In the genomic region with DNA sequence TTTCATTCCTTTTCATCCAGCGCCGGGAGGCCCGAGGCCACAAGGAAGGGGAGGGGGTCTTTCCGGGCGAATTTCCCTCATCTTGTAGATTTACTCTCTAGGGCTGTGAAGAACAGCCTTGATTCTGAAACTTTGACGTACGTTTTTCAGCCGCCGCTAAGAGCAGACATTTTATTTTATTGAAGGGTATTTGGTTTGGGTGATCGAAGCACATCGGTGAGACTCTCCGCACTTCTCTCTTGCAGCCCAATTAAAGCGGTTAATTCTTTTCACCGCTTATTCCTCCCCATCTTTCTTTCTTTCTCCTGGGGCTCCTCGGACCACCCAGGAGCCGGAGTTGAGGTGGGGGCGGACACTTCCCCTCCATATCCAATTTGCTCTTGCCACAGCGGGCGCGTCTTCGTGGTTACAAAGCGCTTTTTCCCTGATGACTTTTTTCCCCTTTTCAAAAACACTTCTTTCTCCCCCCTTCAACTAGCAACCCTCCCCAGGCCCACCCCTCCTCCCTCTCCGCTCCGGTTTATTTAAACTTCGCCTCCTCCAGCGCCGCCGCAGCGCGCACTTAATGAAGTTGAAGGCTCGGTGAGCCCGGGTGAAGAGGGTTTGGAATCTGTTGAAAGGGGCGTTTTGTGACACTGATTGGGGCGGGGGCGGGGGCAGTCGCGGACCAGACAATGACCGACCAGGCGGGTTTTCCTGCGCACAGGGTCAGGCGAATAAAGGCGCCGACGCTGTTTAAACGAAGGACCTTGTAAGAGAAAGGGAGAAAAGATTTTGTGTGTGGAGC, we compare ENCODE assay signal across 15 cellular contexts. TPM values are rescaled to one million over a fixed set of nuclear protein-coding genes. Genes with fewer than 3 reads are reported as not detected.
DNase-seq lines count a peak whose midpoint lies in the region; ATAC-seq and TF ChIP-seq lines count a peak whose summit lies in the region.
"Had no signal": no experiment of that assay in that cellular context is flagged by ENCODE, and none has a peak within 500 bp of the region (broad histone marks: within the 10 kb centered on the region; RNA-seq: fewer than 3 reads in every experiment).

No MANE protein-coding gene starts in this region.

- peaks cover 0 to 23% (median 10%) of the 10 kb centered on the region in 3 donors for H3K27me3 Mint-ChIP-seq in naive B cell

- TF ChIP-seq CTCF in left ventricle myocardium inferior (IDR thresholded peaks at IDR 0.05; ENCODE audit: borderline replicate concordance) (no peak), choroid plexus epithelial cell (conservative IDR thresholded peaks at IDR 0.05; ENCODE audit: low read depth, low read length) (no peak)

- no peak for ATAC-seq in right cardiac atrium
- ATAC-seq in naive B cell (ENCODE audit: low read depth in 2 of 2), result no peak
- ATAC-seq in HG03520 (IDR thresholded peaks at IDR 0.05; ENCODE audit: unreplicated experiment), result no peak
- no peak for ATAC-seq in activated CD4-positive, CD25-positive, alpha-beta regulatory T cell treated with anti-CD3 and anti-CD28 coated beads, Interleukin-2, amount 50 U/mL, for 24 hours

- peak overlapping the region in 7 of 8 donors; percentile 47 to 86 (median 72) for H3K4me3 Mint-ChIP-seq in naive B cell

- H3K4me1 ChIP-seq in left ventricle myocardium inferior, result peaks cover 30% of the 10 kb centered on the region
- peaks cover 5% of the 10 kb centered on the region for H3K4me1 ChIP-seq in right cardiac atrium (ENCODE audit: control insufficient read depth, insufficient read depth, low read length)

- 10% methylated on average over 45 of the region's 45 CpGs for WGBS in right cardiac atrium

- H3K36me3 Mint-ChIP-seq in naive B cell, result peaks cover 0 to 6% of the 10 kb centered on the region in 2 donors

- H3K27me3 ChIP-seq in left ventricle myocardium inferior (ENCODE audit: low read depth) (peaks cover 100% of the 10 kb centered on the region), right cardiac atrium (ENCODE audit: control insufficient read depth, insufficient read depth) (peaks cover 3% of the 10 kb centered on the region)

- peaks cover 3 to 29% (median 13%) of the 10 kb centered on the region in 3 donors for H3K4me1 Mint-ChIP-seq in naive B cell

- peak overlapping the region; percentile 54 for H3K4me3 ChIP-seq in left ventricle myocardium inferior
- H3K4me3 ChIP-seq in right cardiac atrium (ENCODE audit: low read length), result no peak overlapping the region
- peak overlapping the region; percentile 59 for H3K4me3 ChIP-seq in choroid plexus epithelial cell (ENCODE audit: low read depth, low read length)

- H3K9me3 ChIP-seq in left ventricle myocardium inferior (replicated peaks) (no peaks in the 10 kb centered on the region), right cardiac atrium (ENCODE audit: control insufficient read depth, low read length) (no peaks in the 10 kb centered on the region)

- intact Hi-C loops in left ventricle myocardium inferior (cut with micrococcal nuclease), result no loop called here
- intact Hi-C loops in right cardiac atrium (cut with DNase I), result no loop called here

- DNase-seq in left ventricle myocardium inferior (no peak), right cardiac atrium (no peak), choroid plexus epithelial cell (ENCODE audit: low read depth) (peak; percentile 22), naive B cell (no peak), MV-4-11 (lab: John Stamatoyannopoulos, UW) (no peak)
- DNase-seq in stimulated activated CD4-positive, alpha-beta T cell treated with anti-CD3 and anti-CD28 coated beads, Interleukin-4, amount 100 ng/mL, for 24 hours, result no peak
- DNase-seq: AML-193, DMS79, foreskin melanocyte, NCI-H2171 had no signal

- no peak overlapping the region for H3K27ac ChIP-seq in left ventricle myocardium inferior (replicated peaks)
- H3K27ac ChIP-seq in right cardiac atrium (ENCODE audit: low read length), result no peak overlapping the region

- H3K36me3 ChIP-seq in left ventricle myocardium inferior, result no peaks in the 10 kb centered on the region

- H3K9me3 Mint-ChIP-seq in naive B cell, result peaks cover 0 to 19% (median 10%) of the 10 kb centered on the region in 7 donors

- H3K27ac Mint-ChIP-seq in naive B cell, result peak overlapping the region in 4 of 6 donors; percentile 50 to 91 (median 74)

RNA-seq across cellular contexts. Expression of a gene that starts 5.9 kb away (rescaled TPM):
- not detected for total RNA-seq in left ventricle myocardium inferior
- total RNA-seq in right cardiac atrium, result under 1 TPM in 2 of 4 donors, not detected in 2; 0.06 to 0.08 TPM
- 0.05 TPM for polyA plus RNA-seq in right cardiac atrium
- under 1 TPM in 5 of 6 donors, not detected in 1; 0.05 to 0.37 (median 0.07) TPM for polyA plus RNA-seq in naive B cell (ENCODE audit: low read depth in 6 of 6)

RNA-seq across cellular contexts. Expression of a gene that starts 27.6 kb away (rescaled TPM):
- total RNA-seq in left ventricle myocardium inferior (not detected), right cardiac atrium (not detected)
- polyA plus RNA-seq in right cardiac atrium (not detected), naive B cell (ENCODE audit: low read depth in 6 of 6) (not detected)
- total RNA-seq: activated CD8-positive, alpha-beta memory T cell treated with anti-CD3 and anti-CD28 coated beads for 36 hours; M059J; omental fat pad had no signal
